Comparison of ENCODE assay signal across 8 cellular contexts in the genomic region with DNA sequence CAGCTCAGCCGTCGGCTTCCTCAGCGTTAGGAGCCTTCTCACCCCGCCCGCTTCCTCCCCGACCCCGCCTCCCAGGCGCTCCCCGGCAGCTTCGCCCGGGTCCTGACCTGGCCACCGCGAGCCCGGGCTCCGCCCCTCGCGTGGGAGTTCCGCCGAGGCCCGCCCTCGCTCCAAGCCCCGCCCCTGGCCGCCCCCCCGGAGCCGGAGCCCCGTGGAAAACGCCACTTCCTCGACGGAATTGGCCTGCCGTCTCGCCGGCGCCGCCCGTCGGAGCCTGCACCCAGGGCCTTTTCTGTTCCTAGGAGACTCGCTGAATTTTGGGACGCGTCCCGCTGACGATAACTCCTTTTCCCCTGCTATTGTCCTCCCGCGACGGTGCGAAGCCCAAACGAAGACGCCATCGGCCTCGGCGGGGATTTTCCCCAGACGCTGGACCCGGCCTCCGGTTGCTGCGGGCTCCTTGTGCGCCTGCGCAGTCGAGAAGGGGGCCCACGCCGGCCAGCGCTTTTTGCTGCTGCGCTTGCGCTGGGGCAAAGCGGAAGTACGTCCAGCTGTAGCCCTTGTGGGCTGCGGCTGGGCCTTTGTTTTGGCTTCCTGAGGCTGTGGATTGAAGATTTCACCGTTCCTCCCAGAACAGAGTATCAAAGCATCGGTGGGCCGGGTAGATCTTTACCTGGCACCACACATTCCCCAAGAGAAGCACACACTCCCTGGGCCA. TPM values are rescaled to one million over a fixed set of nuclear protein-coding genes. Genes with fewer than 3 reads are reported as not detected.
A peak's percentile ranks its signal among the peaks of the same experiment; 100 is the strongest.
DNase-seq lines count a peak whose midpoint lies in the region; ATAC-seq and TF ChIP-seq lines count a peak whose summit lies in the region.

No MANE protein-coding gene starts in this region.

- peak; percentile 90 for ATAC-seq in omental fat pad (ENCODE audit: low FRiP score)

- peak overlapping the region; percentile 42 for H3K4me3 ChIP-seq in HFF-Myc (replicated peaks; ENCODE audit: low read depth, low read length)

- DNase-seq in GM04503 (ENCODE audit: low read depth) (peak; percentile 61), HFF-Myc (ENCODE audit: extremely low read depth, low read depth) (peak; percentile 63), NAMALWA (ENCODE audit: low spot score) (peak; percentile 92), SK-N-DZ (ENCODE audit: low spot score) (peak; percentile 93), germinal center (ENCODE audit: low spot score) (peak; percentile 98), omental fat pad (ENCODE audit: low spot score) (peak; percentile 65)
- DNase-seq in activated naive CD4-positive, alpha-beta T cell treated with anti-CD3 and anti-CD28 coated beads, Interleukin-2, amount 50 U/mL, for 16 hours: peak; percentile 95

- H3K27ac ChIP-seq in temporal lobe (ENCODE audit: low read depth, low read length): peak overlapping the region; percentile 97

- TF ChIP-seq CTCF in HFF-Myc (IDR thresholded peaks at IDR 0.05; ENCODE audit: low read depth, low read length, missing control alignments): no peak
- TF ChIP-seq CTCF in omental fat pad (IDR thresholded peaks at IDR 0.05): no peak

RNA-seq across cellular contexts. Expression of a gene that starts 10.0 kb away (rescaled TPM):
- 23.5 and 37.3 TPM in 2 replicates for polyA plus RNA-seq in SK-N-DZ (2014; cell fraction: cytosol; rRNA removed)
- polyA plus RNA-seq in SK-N-DZ (2014; cell fraction: nucleus; rRNA removed): 61.4 and 69.4 TPM in 2 replicates
- total RNA-seq in omental fat pad (10 to 100 TPM; 37.8 to 72.7 (median 46.8) TPM), temporal lobe (9.8 TPM)

RNA-seq across cellular contexts. Expression of a gene that starts 14.8 kb away (rescaled TPM):
- 8.3 and 12.0 TPM in 2 replicates for polyA plus RNA-seq in SK-N-DZ (2014; cell fraction: cytosol; rRNA removed)
- 7.1 and 14.1 TPM in 2 replicates for polyA plus RNA-seq in SK-N-DZ (2014; cell fraction: nucleus; rRNA removed)
- total RNA-seq in omental fat pad (10 to 100 TPM; 19.3 to 60.5 (median 33.3) TPM), temporal lobe (3.9 TPM)

RNA-seq across cellular contexts. Expression of a gene that starts 37.1 kb away (rescaled TPM):
- 14.6 and 18.7 TPM in 2 replicates for polyA plus RNA-seq in SK-N-DZ (2014; cell fraction: cytosol; rRNA removed)
- polyA plus RNA-seq in SK-N-DZ (2014; cell fraction: nucleus; rRNA removed): 37.3 and 48.4 TPM in 2 replicates
- total RNA-seq in omental fat pad (10 to 100 TPM; 15.8 to 25.1 (median 20.7) TPM), temporal lobe (10.1 TPM)

RNA-seq across cellular contexts. Expression of a gene that starts 38.6 kb away (rescaled TPM):
- 14.1 and 19.2 TPM in 2 replicates for polyA plus RNA-seq in SK-N-DZ (2014; cell fraction: cytosol; rRNA removed)
- 13.2 and 13.3 TPM in 2 replicates for polyA plus RNA-seq in SK-N-DZ (2014; cell fraction: nucleus; rRNA removed)
- total RNA-seq in omental fat pad (10 to 100 TPM; 29.6 to 69.5 (median 44.8) TPM), temporal lobe (6.9 TPM)

RNA-seq across cellular contexts. Expression of a gene that starts 57.1 kb away (rescaled TPM):
- polyA plus RNA-seq in SK-N-DZ (2014; cell fraction: cytosol; rRNA removed): 0.19 and 0.38 TPM in 2 replicates
- 1.6 and 2.0 TPM in 2 replicates for polyA plus RNA-seq in SK-N-DZ (2014; cell fraction: nucleus; rRNA removed)
- total RNA-seq in omental fat pad (1 to 10 TPM in 3 of 4 donors, not detected in 1; 1.1 to 1.7 (median 1.5) TPM), temporal lobe (not detected)

Comparison
In these comparisons a context has a peak if more than half of its experiments do, and no peak if none do; other contexts are left out.
1. Peak in every context shown above with its lines: DNase-seq, ATAC-seq, H3K4me3 ChIP-seq and H3K27ac ChIP-seq.